In the genomic region with DNA sequence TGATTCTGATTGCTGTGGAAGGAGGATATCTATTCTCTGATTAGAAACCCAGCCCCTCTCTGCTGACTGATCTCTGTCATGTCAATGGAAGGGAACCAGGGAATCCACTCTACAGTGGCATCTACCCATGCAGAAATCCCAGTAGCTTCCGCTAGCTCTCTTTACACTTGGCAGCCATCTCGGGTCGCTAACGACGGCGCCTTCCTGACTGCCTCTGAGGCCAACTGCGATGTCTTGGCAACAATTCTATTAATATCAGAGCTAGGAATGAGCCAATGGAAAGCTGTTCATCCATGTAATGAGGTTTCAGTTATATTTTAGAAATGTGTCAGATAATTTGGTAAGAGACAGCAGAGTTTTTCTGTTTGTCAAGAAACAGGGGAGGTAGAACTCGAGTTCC, we compare ENCODE assay signal across 21 cellular contexts.
"Had no signal": no experiment of that assay in that cellular context is flagged by ENCODE, and none has a peak within 500 bp of the region (broad histone marks: within the 10 kb centered on the region; RNA-seq: fewer than 3 reads in every experiment).

No MANE protein-coding gene starts in this region.

- H3K4me3 ChIP-seq: coronary artery, dorsolateral prefrontal cortex, gastrocnemius medialis, ovary, skin epidermis, testis, transverse colon had no signal

- H3K27ac ChIP-seq: coronary artery, gastrocnemius medialis, ovary, skin epidermis, testis, transverse colon had no signal

- H3K9me3 ChIP-seq: gastrocnemius medialis, ovary, testis, transverse colon had no signal

- H3K36me3 ChIP-seq: gastrocnemius medialis, ovary, transverse colon had no signal

- DNase-seq: activated B cell treated with CpG ODN at 0.5 μM for 24 hours; activated CD4-positive, alpha-beta T cell treated with anti-CD3 and anti-CD28 coated beads, Interleukin-2, amount 50 U/mL, for 1 hour; activated CD8-positive, alpha-beta T cell treated with anti-CD3 and anti-CD28 coated beads for 36 hours; activated naive CD8-positive, alpha-beta T cell treated with anti-CD3 and anti-CD28 coated beads, Interleukin-2, amount 50 U/mL, for 24 hours; activated T-cell treated with anti-CD3 and anti-CD28 coated beads, Interleukin-2, amount 50 U/mL, for 4 hours; effector memory CD4-positive, alpha-beta T cell; gastrocnemius medialis; glutamatergic neuron; islet precursor cell; left ventricle myocardium superior; naive B cell; nephron progenitor cell; ovary; stimulated activated CD4-positive, alpha-beta T cell treated with anti-CD3 and anti-CD28 coated beads, Interleukin-12 subunit alpha, Interleukin-12 subunit beta, amount 100 ng/mL, for 4 hours; stimulated activated CD4-positive, alpha-beta T cell treated with anti-CD3 and anti-CD28 coated beads, Interleukin-4, amount 100 ng/mL, for 1 hour; stimulated activated naive CD8-positive, alpha-beta T cell treated with anti-CD3 and anti-CD28 coated beads, Interleukin-15, Interleukin-2, amounts not matched to agents 100 U/mL and 50 U/mL, for 24 hours; testis; transverse colon had no signal

- H3K27me3 ChIP-seq: dorsolateral prefrontal cortex, gastrocnemius medialis, ovary, testis, transverse colon had no signal

- H3K4me1 ChIP-seq: gastrocnemius medialis, testis had no signal
